9 cellular contexts compared by ENCODE assay signal in genomic region chr6:157644043-157644810, GRCh38.
DNase-seq lines count a peak whose midpoint lies in the region; ATAC-seq and TF ChIP-seq lines count a peak whose summit lies in the region.
"Had no signal": no experiment of that assay in that cellular context is flagged by ENCODE, and none has a peak within 500 bp of the region (broad histone marks: within the 10 kb centered on the region; RNA-seq: fewer than 3 reads in every experiment).

No MANE protein-coding gene starts in this region.

- TF ChIP-seq CTCF in HEK293 (tag by site-specific recombination; IDR thresholded peaks at IDR 0.05) = peak; percentile 77
- TF ChIP-seq CTCF in Panc1 (IDR thresholded peaks at IDR 0.05) = no peak
- peak; percentile 13 for TF ChIP-seq CTCF in endodermal cell (conservative IDR thresholded peaks at IDR 0.05)

- H3K27ac ChIP-seq in HEK293 (ENCODE audit: extremely low read depth, low read depth, low read length) = no peak overlapping the region
- H3K27ac ChIP-seq in Panc1 (ENCODE audit: low read length) = no peak overlapping the region
- no peak overlapping the region for H3K27ac ChIP-seq in endodermal cell (ENCODE audit: low read depth, low read length)
- H3K27ac ChIP-seq: suprapubic skin had no signal

- H3K4me3 ChIP-seq in HEK293 (ENCODE audit: low read depth, low read length) (no peak overlapping the region), Panc1 (ENCODE audit: low read depth in 2 of 2, low read length in 2 of 2) (no peak overlapping the region), endodermal cell (ENCODE audit: low read length) (no peak overlapping the region)
- H3K4me3 ChIP-seq: lung, suprapubic skin had no signal

- H3K27ac Mint-ChIP-seq in endodermal cell = no peak overlapping the region

- H3K27me3 ChIP-seq in Panc1 (ENCODE audit: control insufficient read depth, insufficient read depth, low read length) (no peaks in the 10 kb centered on the region), endodermal cell (ENCODE audit: control insufficient read depth, insufficient read depth, low read length, poor library complexity, severe bottlenecking) (no peaks in the 10 kb centered on the region)
- H3K27me3 ChIP-seq: suprapubic skin had no signal

- no peaks in the 10 kb centered on the region for H3K27me3 Mint-ChIP-seq in endodermal cell (ENCODE audit: insufficient read depth)

- H3K9me3 Mint-ChIP-seq in endodermal cell = no peaks in the 10 kb centered on the region

- no peak for DNase-seq in Panc1 (ENCODE audit: low read depth, low spot score)
- DNase-seq in endodermal cell = no peak
- peak; percentile 54 for DNase-seq in stimulated activated CD4-positive, alpha-beta T cell treated with anti-CD3 and anti-CD28 coated beads, Interleukin-4, amount 100 ng/mL, for 24 hours
- no peak for DNase-seq in DMS79 treated with DMSO at 0.1 percent for 48 hours (lab: John Stamatoyannopoulos, UW)

- H3K36me3 Mint-ChIP-seq in endodermal cell (ENCODE audit: low read depth) = no peaks in the 10 kb centered on the region

- H3K4me1 Mint-ChIP-seq in endodermal cell = peaks cover 2% of the 10 kb centered on the region

- POLR2A ChIA-PET in HEK293 (lab: Yijun Ruan, JAX) = no interaction called here
- POLR2A ChIA-PET in Panc1 (lab: Charles Lee) = no interaction called here

- H3K9ac ChIP-seq in endodermal cell (ENCODE audit: extremely low read depth, low read length, poor library complexity, severe bottlenecking) = no peak overlapping the region

- H3K4me3 Mint-ChIP-seq in endodermal cell = no peak overlapping the region

- H3K9me3 ChIP-seq in HEK293 (ENCODE audit: control insufficient read depth, insufficient read depth, low read depth, low read length) = no peaks in the 10 kb centered on the region
- H3K9me3 ChIP-seq in Panc1 (ENCODE audit: control insufficient read depth, insufficient read depth, low read depth, low read length) = no peaks in the 10 kb centered on the region
- no peaks in the 10 kb centered on the region for H3K9me3 ChIP-seq in endodermal cell (ENCODE audit: control insufficient read depth, low read length)
- H3K9me3 ChIP-seq: suprapubic skin had no signal

- H3K4me1 ChIP-seq in HEK293 (ENCODE audit: control insufficient read depth, insufficient read depth, low read length) = peaks cover 9% of the 10 kb centered on the region; the same call in 1 of the 2 replicates
- no peaks in the 10 kb centered on the region for H3K4me1 ChIP-seq in Panc1 (ENCODE audit: control insufficient read depth, insufficient read depth, low read length)
- H3K4me1 ChIP-seq in endodermal cell (ENCODE audit: control insufficient read depth, insufficient read depth, low read length) = no peaks in the 10 kb centered on the region
- H3K4me1 ChIP-seq: suprapubic skin had no signal

- CTCF ChIA-PET in HEK293 (lab: Yijun Ruan, JAX) (interaction anchor here (1.7 kb wide), 1 partner anchor 24 kb away, joined by 5 read pairs; no protein-coding TSS in a partner anchor), Panc1 (lab: Charles Lee) (no interaction called here)

- intact Hi-C loops in Panc1 (cut with micrococcal nuclease; ENCODE audit: unreplicated experiment) = no loop called here

- no TSS peak for BruUV-seq in Panc1 (replicated peaks; lab: Mats Ljungman, UMichigan)

- H3K36me3 ChIP-seq in HEK293 (ENCODE audit: control insufficient read depth in 2 of 2, insufficient read depth in 1 of 2, low read length in 2 of 2) (peaks cover 0 to 3% of the 10 kb centered on the region in 2 experiments; a peak in 1 of 3 replicates), Panc1 (ENCODE audit: control insufficient read depth, insufficient read depth, low read length) (no peaks in the 10 kb centered on the region), endodermal cell (ENCODE audit: control insufficient read depth, insufficient read depth, low read length) (no peaks in the 10 kb centered on the region)
- H3K36me3 ChIP-seq: suprapubic skin had no signal

- in situ Hi-C loops in Panc1 (cut with HindIII; ENCODE audit: low pct_unique_long_range_greater_than_20kb, low sequenced_read_pairs) = no loop called here

- peak; percentile 80 for ATAC-seq in Panc1
- ATAC-seq in GM19455 (IDR thresholded peaks at IDR 0.05; ENCODE audit: unreplicated experiment) = no peak
- ATAC-seq in HG03457 (IDR thresholded peaks at IDR 0.05; ENCODE audit: unreplicated experiment) = no peak

- WGBS in endodermal cell (ENCODE audit: insufficient coverage in 1 of 2, insufficient read length in 1 of 2), 2 experiments = 89 to 98% methylated on average over 11 to 13 of the region's 13 CpGs

TF ChIP-seq in HEK293, 187 proteins besides CTCF, POLR2A, EP300 and RAD21:
- TF ChIP-seq ZNF501 (tag by site-specific recombination; IDR thresholded peaks at IDR 0.05) (no peak), ZNF623 (tag by site-specific recombination; IDR thresholded peaks at IDR 0.05) (no peak), ZNF362 (tag by site-specific recombination; IDR thresholded peaks at IDR 0.05) (no peak), ZIC2 (tag by site-specific recombination; IDR thresholded peaks at IDR 0.05) (peak; percentile 63), ZNF335 (tag by site-specific recombination; conservative IDR thresholded peaks at IDR 0.05) (no peak)
TF ChIP-seq in HEK293: peak in this region for 1.
